14 cellular contexts compared by ENCODE assay signal in genomic region chr6:4935486-4935885, GRCh38.
DNase-seq lines count a peak whose midpoint lies in the region; ATAC-seq and TF ChIP-seq lines count a peak whose summit lies in the region.
"Had no signal": no experiment of that assay in that cellular context is flagged by ENCODE, and none has a peak within 500 bp of the region (broad histone marks: within the 10 kb centered on the region; RNA-seq: fewer than 3 reads in every experiment).

No MANE protein-coding gene starts in this region.

- no peak overlapping the region for H3K4me3 Mint-ChIP-seq in activated CD4-positive, alpha-beta T cell treated with anti-CD3 and anti-CD28 coated beads for 36 hours
- H3K4me3 Mint-ChIP-seq in activated CD8-positive, alpha-beta T cell treated with anti-CD3 and anti-CD28 coated beads, Interleukin-2, amount 10 ng/mL, durations not matched to agents 7 days and 5 days = no peak overlapping the region
- H3K4me3 Mint-ChIP-seq in neural crest cell = no peak overlapping the region

- peaks cover 44% of the 10 kb centered on the region for H3K4me1 Mint-ChIP-seq in activated CD4-positive, alpha-beta T cell treated with anti-CD3 and anti-CD28 coated beads for 36 hours
- peaks cover 48% of the 10 kb centered on the region for H3K4me1 Mint-ChIP-seq in activated CD8-positive, alpha-beta T cell treated with anti-CD3 and anti-CD28 coated beads, Interleukin-2, amount 10 ng/mL, durations not matched to agents 7 days and 5 days (ENCODE audit: low read depth)
- H3K4me1 Mint-ChIP-seq in neural crest cell = peaks cover 46% of the 10 kb centered on the region

- H3K27me3 Mint-ChIP-seq in activated CD4-positive, alpha-beta T cell treated with anti-CD3 and anti-CD28 coated beads for 36 hours = no peaks in the 10 kb centered on the region
- H3K27me3 Mint-ChIP-seq in activated CD8-positive, alpha-beta T cell treated with anti-CD3 and anti-CD28 coated beads, Interleukin-2, amount 10 ng/mL, durations not matched to agents 7 days and 5 days (ENCODE audit: low read depth) = no peaks in the 10 kb centered on the region
- H3K27me3 Mint-ChIP-seq in neural crest cell (ENCODE audit: low read depth) = no peaks in the 10 kb centered on the region

- H3K27ac Mint-ChIP-seq in activated CD4-positive, alpha-beta T cell treated with anti-CD3 and anti-CD28 coated beads for 36 hours = no peak overlapping the region
- peak overlapping the region; percentile 67 for H3K27ac Mint-ChIP-seq in activated CD8-positive, alpha-beta T cell treated with anti-CD3 and anti-CD28 coated beads, Interleukin-2, amount 10 ng/mL, durations not matched to agents 7 days and 5 days
- peak overlapping the region; percentile 79 for H3K27ac Mint-ChIP-seq in neural crest cell (ENCODE audit: unreplicated experiment)

- H3K36me3 Mint-ChIP-seq in activated CD4-positive, alpha-beta T cell treated with anti-CD3 and anti-CD28 coated beads for 36 hours (ENCODE audit: low read depth) = peaks cover 17% of the 10 kb centered on the region
- H3K36me3 Mint-ChIP-seq in activated CD8-positive, alpha-beta T cell treated with anti-CD3 and anti-CD28 coated beads, Interleukin-2, amount 10 ng/mL, durations not matched to agents 7 days and 5 days (ENCODE audit: low read depth) = peaks cover 8% of the 10 kb centered on the region
- H3K36me3 Mint-ChIP-seq in neural crest cell (ENCODE audit: low read depth) = no peaks in the 10 kb centered on the region

- peak; percentile 78 for ATAC-seq in activated CD4-positive, alpha-beta T cell treated with anti-CD3 and anti-CD28 coated beads for 36 hours
- peak; percentile 54 for ATAC-seq in HG02610 (IDR thresholded peaks at IDR 0.05; ENCODE audit: unreplicated experiment)
- ATAC-seq in activated CD8-positive, alpha-beta T cell treated with anti-CD3 and anti-CD28 coated beads, Interleukin-2, amount 10 ng/mL, durations not matched to agents 7 days and 5 days = peak; percentile 57
- ATAC-seq: mucosa of descending colon had no signal

- no peak for TF ChIP-seq CTCF in neural crest cell (conservative IDR thresholded peaks at IDR 0.05)

- intact Hi-C loops in activated CD4-positive, alpha-beta T cell treated with anti-CD3 and anti-CD28 coated beads for 36 hours (cut with DNase I, micrococcal nuclease) = loop anchor here (2.0 to 5.0 kb wide), 4 partner anchors 65 to 299 kb away; partner anchors contain the start of gene CDYL (in 1 of the 2)

- POLR2A ChIA-PET in activated CD4-positive, alpha-beta T cell treated with anti-CD3 and anti-CD28 coated beads for 36 hours (lab: Charles Lee) = no interaction called here
- POLR2A ChIA-PET in activated CD8-positive, alpha-beta T cell treated with anti-CD3 and anti-CD28 coated beads, Interleukin-2, amount 10 ng/mL, durations not matched to agents 7 days and 5 days (lab: Charles Lee) = no interaction called here

- DNase-seq in activated CD4-positive, alpha-beta T cell treated with anti-CD3 and anti-CD28 coated beads for 36 hours = peak; percentile 63
- DNase-seq in activated CD4-positive, alpha-beta T cell treated with anti-CD3 and anti-CD28 coated beads for 4 hours = no peak
- DNase-seq in activated CD8-positive, alpha-beta T cell treated with anti-CD3 and anti-CD28 coated beads, Interleukin-2, amount 10 ng/mL, durations not matched to agents 7 days and 5 days = peak; percentile 42
- DNase-seq in neural crest cell (ENCODE audit: low read depth, low spot score) = no peak
- no peak for DNase-seq in HT-29 (ENCODE audit: low spot score)
- DNase-seq in NCI-H1417 treated with DMSO at 0.1 percent for 48 hours (lab: John Stamatoyannopoulos, UW) = no peak
- no peak for DNase-seq in NCI-H510A (lab: John Stamatoyannopoulos, UW)
- DNase-seq: 8988T, amygdala, GOT3, mucosa of descending colon, NCI-H1105 treated with DMSO at 0.1 percent for 48 hours, NCI-H774 had no signal

- CTCF ChIA-PET in activated CD4-positive, alpha-beta T cell treated with anti-CD3 and anti-CD28 coated beads for 36 hours (lab: Charles Lee) = interaction anchor here (0.7 to 1.3 kb wide), 5 partner anchors 8 to 208 kb away, joined by 3 to 5 read pairs (median 3); no protein-coding TSS in a partner anchor
- CTCF ChIA-PET in activated CD8-positive, alpha-beta T cell treated with anti-CD3 and anti-CD28 coated beads, Interleukin-2, amount 10 ng/mL, durations not matched to agents 7 days and 5 days (lab: Charles Lee) = interaction anchor here (0.6 to 1.8 kb wide), 5 partner anchors 18 to 208 kb away, joined by 3 to 5 read pairs (median 4); no protein-coding TSS in a partner anchor

- H3K9me3 Mint-ChIP-seq in activated CD4-positive, alpha-beta T cell treated with anti-CD3 and anti-CD28 coated beads for 36 hours (ENCODE audit: low read depth) = no peaks in the 10 kb centered on the region
- H3K9me3 Mint-ChIP-seq in activated CD8-positive, alpha-beta T cell treated with anti-CD3 and anti-CD28 coated beads, Interleukin-2, amount 10 ng/mL, durations not matched to agents 7 days and 5 days (ENCODE audit: insufficient read depth) = no peaks in the 10 kb centered on the region
- H3K9me3 Mint-ChIP-seq in neural crest cell = no peaks in the 10 kb centered on the region

Comparison
In these comparisons a context has a peak if more than half of its experiments do, and no peak if none do; other contexts are left out.
1. DNase-seq: peak in activated CD4-positive, alpha-beta T cell treated with anti-CD3 and anti-CD28 coated beads for 36 hours (single experiment) and activated CD8-positive, alpha-beta T cell treated with anti-CD3 and anti-CD28 coated beads, Interleukin-2, amount 10 ng/mL, durations not matched to agents 7 days and 5 days (single experiment); none in activated CD4-positive, alpha-beta T cell treated with anti-CD3 and anti-CD28 coated beads for 4 hours (0 of 2), neural crest cell (single experiment), HT-29 (single experiment), NCI-H1417 treated with DMSO at 0.1 percent for 48 hours (single experiment) and NCI-H510A (single experiment).
2. Peak in every context shown above with its lines, with median percentiles within 50 percentile points of each other: ATAC-seq.